Comparison of ENCODE assay signal across 1 cellular context in the genomic region with DNA sequence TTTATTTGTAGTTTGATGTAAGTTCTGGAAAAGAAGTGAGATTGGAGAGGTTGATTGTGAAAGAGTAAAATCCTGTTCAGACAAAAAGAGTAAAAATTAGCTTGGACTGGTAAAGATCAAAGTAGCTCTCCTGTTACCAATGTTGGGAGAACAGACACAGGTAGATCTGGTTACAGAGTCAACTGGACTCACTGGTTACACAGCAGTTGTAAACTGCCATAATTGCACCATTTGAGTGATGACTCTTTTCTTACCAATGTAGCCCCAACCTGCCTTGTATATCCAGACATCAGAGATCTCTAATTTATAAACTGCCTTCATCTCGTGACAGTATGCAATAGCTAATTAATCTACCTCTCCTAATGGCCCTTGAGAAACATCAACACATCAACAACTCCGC.
TF ChIP-seq lines count a peak whose summit lies in the region.

No MANE protein-coding gene starts in this region.

TF ChIP-seq in HEK293, 187 proteins besides CTCF, POLR2A, EP300 and RAD21 (continued from another document):
- TF ChIP-seq GFI1B (tag by site-specific recombination; IDR thresholded peaks at IDR 0.05) = no peak
